ENCODE assay signal across 32 cellular contexts in the genomic region with DNA sequence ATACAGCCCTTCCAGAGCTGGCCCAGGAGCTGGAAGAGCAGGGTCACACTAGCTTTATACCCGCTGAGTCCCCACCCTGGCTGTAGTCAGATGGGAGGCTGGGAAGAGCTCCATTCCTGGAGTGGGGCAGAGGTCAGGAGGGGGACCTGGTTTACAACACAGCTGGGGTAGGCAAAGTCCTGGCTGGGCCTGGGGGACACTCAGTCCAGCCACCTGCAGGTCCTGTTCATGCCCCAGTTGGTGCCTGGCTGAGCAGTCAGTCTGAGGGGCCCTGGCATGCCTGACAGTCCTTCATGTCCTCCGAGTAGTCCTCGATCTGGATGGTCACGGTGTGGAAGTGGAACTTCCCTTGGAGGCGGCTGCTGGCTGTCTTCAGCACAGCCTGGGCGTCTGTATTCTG. TPM values are rescaled to one million over a fixed set of nuclear protein-coding genes. Genes with fewer than 3 reads are reported as not detected.
"Had no signal": no experiment of that assay in that cellular context is flagged by ENCODE, and none has a peak within 500 bp of the region (broad histone marks: within the 10 kb centered on the region; RNA-seq: fewer than 3 reads in every experiment).

No MANE protein-coding gene starts in this region.

- H3K36me3 ChIP-seq: WERI-Rb-1 had no signal

- H3K27ac ChIP-seq: PC-9, RWPE1, WERI-Rb-1 had no signal

- ATAC-seq: activated CD8-positive, alpha-beta memory T cell treated with anti-CD3 and anti-CD28 coated beads, Interleukin-2, amount 10 ng/mL, durations not matched to agents 7 days and 5 days; Right ventricle myocardium inferior had no signal

- H3K36me3 Mint-ChIP-seq: activated CD8-positive, alpha-beta memory T cell treated with anti-CD3 and anti-CD28 coated beads, Interleukin-2, amount 10 ng/mL, durations not matched to agents 7 days and 5 days; activated naive CD8-positive, alpha-beta T cell treated with anti-CD3 and anti-CD28 coated beads for 36 hours had no signal

- H3K4me3 ChIP-seq: PC-9 had no signal

- DNase-seq: activated CD4-positive, alpha-beta memory T cell treated with anti-CD3 and anti-CD28 coated beads, Interleukin-2, amount 10 ng/mL, durations not matched to agents 7 days and 5 days; activated CD4-positive, alpha-beta T cell treated with anti-CD3 and anti-CD28 coated beads for 1 hour; activated CD4-positive, alpha-beta T cell treated with anti-CD3 and anti-CD28 coated beads for 48 hours; activated CD4-positive, CD25-positive, alpha-beta regulatory T cell; activated CD8-positive, alpha-beta memory T cell treated with anti-CD3 and anti-CD28 coated beads for 24 hours; activated CD8-positive, alpha-beta memory T cell treated with anti-CD3 and anti-CD28 coated beads, Interleukin-2, amount 10 ng/mL, durations not matched to agents 7 days and 5 days; activated CD8-positive, alpha-beta memory T cell treated with anti-CD3 and anti-CD28 coated beads, Interleukin-2, amount 50 U/mL, for 48 hours; activated effector memory CD4-positive, alpha-beta T cell treated with anti-CD3 and anti-CD28 coated beads, Interleukin-2, amount 50 U/mL, for 16 hours; activated naive CD4-positive, alpha-beta T cell; activated naive CD4-positive, alpha-beta T cell treated with anti-CD3 and anti-CD28 coated beads, Interleukin-2, amount 50 U/mL, for 16 hours; activated naive CD8-positive, alpha-beta T cell treated with anti-CD3 and anti-CD28 coated beads for 36 hours; activated T-cell treated with anti-CD3 and anti-CD28 coated beads, Interleukin-2, amount 50 U/mL, for 48 hours; amniotic stem cell; aorta; NCI-H1092 treated with DMSO at 0.1 percent for 48 hours; NCI-H1417; NCI-H146; NCI-H187; NCI-H2029 treated with DMSO at 0.1 percent for 48 hours; NCI-H2107; NCI-H2171; NCI-H510A; NCI-H748 treated with DMSO at 0.1 percent for 48 hours; NK-92 treated with Interleukin-12 subunit alpha and Interleukin-12 subunit beta, amount 100 ng/mL, for 24 hours; PC-9; T1000; WERI-Rb-1 had no signal

- H3K9me3 Mint-ChIP-seq: activated CD4-positive, alpha-beta memory T cell treated with anti-CD3 and anti-CD28 coated beads, Interleukin-2, amount 10 ng/mL, durations not matched to agents 7 days and 5 days; activated naive CD8-positive, alpha-beta T cell treated with anti-CD3 and anti-CD28 coated beads for 36 hours had no signal

- H3K4me3 Mint-ChIP-seq: activated CD4-positive, alpha-beta memory T cell treated with anti-CD3 and anti-CD28 coated beads, Interleukin-2, amount 10 ng/mL, durations not matched to agents 7 days and 5 days; activated CD8-positive, alpha-beta memory T cell treated with anti-CD3 and anti-CD28 coated beads, Interleukin-2, amount 10 ng/mL, durations not matched to agents 7 days and 5 days; activated naive CD8-positive, alpha-beta T cell treated with anti-CD3 and anti-CD28 coated beads for 36 hours had no signal

- H3K27ac Mint-ChIP-seq: activated CD4-positive, alpha-beta memory T cell treated with anti-CD3 and anti-CD28 coated beads, Interleukin-2, amount 10 ng/mL, durations not matched to agents 7 days and 5 days; activated CD8-positive, alpha-beta memory T cell treated with anti-CD3 and anti-CD28 coated beads, Interleukin-2, amount 10 ng/mL, durations not matched to agents 7 days and 5 days; activated naive CD8-positive, alpha-beta T cell treated with anti-CD3 and anti-CD28 coated beads for 36 hours had no signal

- FAIRE-seq: RCC 7860 had no signal

RNA-seq across cellular contexts. Expression of a gene that starts 7.0 kb away (rescaled TPM):
- total RNA-seq: activated CD4-positive, alpha-beta memory T cell treated with anti-CD3 and anti-CD28 coated beads, Interleukin-2, amount 10 ng/mL, durations not matched to agents 7 days and 5 days; activated CD8-positive, alpha-beta memory T cell treated with anti-CD3 and anti-CD28 coated beads, Interleukin-2, amount 10 ng/mL, durations not matched to agents 7 days and 5 days; activated naive CD8-positive, alpha-beta T cell treated with anti-CD3 and anti-CD28 coated beads for 36 hours; aorta; PC-9; T-helper 1 cell treated with Interleukin-12 subunit alpha and Interleukin-12 subunit beta and Interleukin-4 antibody, amounts not matched to agents 30 ng/mL and 1 ng/mL, for 36 hours; T-helper 2 cell treated with Interferon-gamma antibody and Interleukin-4, amounts not matched to agents 100 ng/mL and 5 ng/mL, for 36 hours had no signal

RNA-seq across cellular contexts. Expression of a gene that starts 17.3 kb away (rescaled TPM):
- total RNA-seq: activated CD4-positive, alpha-beta memory T cell treated with anti-CD3 and anti-CD28 coated beads, Interleukin-2, amount 10 ng/mL, durations not matched to agents 7 days and 5 days; activated CD8-positive, alpha-beta memory T cell treated with anti-CD3 and anti-CD28 coated beads, Interleukin-2, amount 10 ng/mL, durations not matched to agents 7 days and 5 days; activated naive CD8-positive, alpha-beta T cell treated with anti-CD3 and anti-CD28 coated beads for 36 hours; T-helper 1 cell treated with Interleukin-12 subunit alpha and Interleukin-12 subunit beta and Interleukin-4 antibody, amounts not matched to agents 30 ng/mL and 1 ng/mL, for 36 hours; T-helper 2 cell treated with Interferon-gamma antibody and Interleukin-4, amounts not matched to agents 100 ng/mL and 5 ng/mL, for 36 hours had no signal

RNA-seq across cellular contexts. Expression of a gene that starts 28.5 kb away (rescaled TPM):
- total RNA-seq: activated CD8-positive, alpha-beta memory T cell treated with anti-CD3 and anti-CD28 coated beads, Interleukin-2, amount 10 ng/mL, durations not matched to agents 7 days and 5 days; activated naive CD8-positive, alpha-beta T cell treated with anti-CD3 and anti-CD28 coated beads for 36 hours; PC-9; T-helper 1 cell treated with Interleukin-12 subunit alpha and Interleukin-12 subunit beta and Interleukin-4 antibody, amounts not matched to agents 30 ng/mL and 1 ng/mL, for 36 hours; T-helper 2 cell treated with Interferon-gamma antibody and Interleukin-4, amounts not matched to agents 100 ng/mL and 5 ng/mL, for 36 hours had no signal
